Comparison of ENCODE assay signal across 14 cellular contexts in the genomic region with DNA sequence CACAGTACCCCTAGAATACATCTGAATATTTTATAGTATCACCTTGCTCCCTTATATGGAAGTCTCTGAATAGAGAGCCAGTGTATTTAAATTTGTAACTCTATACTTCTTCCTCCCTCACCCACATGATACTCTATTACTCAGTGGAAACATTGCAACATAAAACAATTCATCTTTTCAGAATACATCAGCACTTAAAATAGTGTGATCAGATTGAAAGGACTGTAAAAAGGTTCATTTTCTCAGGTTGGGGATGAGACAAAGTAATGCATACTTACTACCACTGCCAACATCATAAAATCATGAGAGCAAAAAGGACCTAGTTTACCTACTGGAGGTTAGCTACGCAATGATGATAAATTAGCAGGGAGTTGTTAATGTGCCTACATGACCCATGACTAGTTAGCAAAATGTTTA. TPM values are rescaled to one million over a fixed set of nuclear protein-coding genes. Genes with fewer than 3 reads are reported as not detected.
DNase-seq lines count a peak whose midpoint lies in the region; ATAC-seq and TF ChIP-seq lines count a peak whose summit lies in the region.
"Had no signal": no experiment of that assay in that cellular context is flagged by ENCODE, and none has a peak within 500 bp of the region (broad histone marks: within the 10 kb centered on the region; RNA-seq: fewer than 3 reads in every experiment).

No MANE protein-coding gene starts in this region.

- no peaks in the 10 kb centered on the region for H3K9me3 ChIP-seq in GM23248 (ENCODE audit: low read depth)
- H3K9me3 ChIP-seq in parathyroid adenoma (ENCODE audit: control insufficient read depth, low read length), result no peaks in the 10 kb centered on the region
- H3K9me3 ChIP-seq in testis, result no peaks in the 10 kb centered on the region
- H3K9me3 ChIP-seq: Peyer's patch had no signal

- H3K4me2 ChIP-seq in GM23248 (ENCODE audit: unreplicated experiment) (no peak overlapping the region), parathyroid adenoma (ENCODE audit: low read length) (no peak overlapping the region)

- H3K9ac ChIP-seq in GM23248, result no peak overlapping the region
- no peak overlapping the region for H3K9ac ChIP-seq in parathyroid adenoma

- no peaks in the 10 kb centered on the region for H3K36me3 ChIP-seq in GM23248 (ENCODE audit: low read depth)
- H3K36me3 ChIP-seq in parathyroid adenoma (ENCODE audit: control insufficient read depth, insufficient read depth, low read length), result no peaks in the 10 kb centered on the region
- H3K36me3 ChIP-seq in testis (ENCODE audit: low read depth, missing control alignments), result no peaks in the 10 kb centered on the region
- H3K36me3 ChIP-seq: Peyer's patch had no signal

- WGBS in GM23248 (ENCODE audit: low coverage in 1 of 2, low lambda C conversion rate in 2 of 2, missing lambda C conversion rate in 2 of 2), 2 experiments, result 95 to 100% methylated on average over 1 of the region's 1 CpG
- WGBS in testis, 2 donors, result 84 to 91% methylated on average over 1 of the region's 1 CpG

- H3K27ac ChIP-seq in GM23248, result 0 out of 2 replicates have a peak overlapping the region, but pooled peaks have one; percentile 2
- peak overlapping the region; percentile 83 for H3K27ac ChIP-seq in epithelial cell of prostate
- peak overlapping the region; percentile 5 for H3K27ac ChIP-seq in parathyroid adenoma
- no peak overlapping the region for H3K27ac ChIP-seq in testis
- H3K27ac ChIP-seq: Peyer's patch had no signal

- H3F3A ChIP-seq in GM23248 (ENCODE audit: insufficient read depth), result peaks cover 23% of the 10 kb centered on the region

- DNase-seq in GM23248, result peak; percentile 76
- peak; percentile 45 for DNase-seq in NCI-H774 (lab: John Stamatoyannopoulos, UW)
- peak; percentile 81 for DNase-seq in epithelial cell of prostate (ENCODE audit: low read depth, low spot score)
- no peak for DNase-seq in testis
- DNase-seq in epidermal melanocyte (ENCODE audit: insufficient read length, low spot score), result no peak
- no peak for DNase-seq in NCI-H146 (lab: John Stamatoyannopoulos, UW)
- DNase-seq: activated CD8-positive, alpha-beta T cell treated with anti-CD3 and anti-CD28 coated beads for 36 hours; activated naive CD4-positive, alpha-beta T cell; CD4-positive, CD25-positive, alpha-beta regulatory T cell; naive thymus-derived CD4-positive, alpha-beta T cell; NCI-H2227 treated with DMSO at 0.1 percent for 48 hours had no signal

- H3K4me1 ChIP-seq in GM23248 (ENCODE audit: insufficient read depth) (peaks cover 27% of the 10 kb centered on the region), parathyroid adenoma (peaks cover 15% of the 10 kb centered on the region), testis (no peaks in the 10 kb centered on the region)
- H3K4me1 ChIP-seq: Peyer's patch had no signal

- no peaks in the 10 kb centered on the region for H3K9me2 ChIP-seq in GM23248 (ENCODE audit: insufficient read depth)

- in situ Hi-C loops in GM23248 (cut with MboI), result no loop called here

- no peak overlapping the region for H3K4me3 ChIP-seq in GM23248
- H3K4me3 ChIP-seq in parathyroid adenoma (ENCODE audit: low read depth, low read length), result no peak overlapping the region
- H3K4me3 ChIP-seq in testis, result no peak overlapping the region
- H3K4me3 ChIP-seq: Peyer's patch had no signal

- no peak for TF ChIP-seq POLR2A in testis (IDR thresholded peaks at IDR 0.05)

- no peaks in the 10 kb centered on the region for H3K79me2 ChIP-seq in GM23248 (ENCODE audit: insufficient read depth)
- no peaks in the 10 kb centered on the region for H3K79me2 ChIP-seq in parathyroid adenoma

- H4K20me1 ChIP-seq in GM23248 (ENCODE audit: insufficient read depth), result no peaks in the 10 kb centered on the region

- H2AFZ ChIP-seq in GM23248 (no peak overlapping the region), parathyroid adenoma (no peak overlapping the region)

- ATAC-seq in GM18517 (IDR thresholded peaks at IDR 0.05; ENCODE audit: unreplicated experiment), result no peak
- ATAC-seq: activated CD8-positive, alpha-beta T cell treated with anti-CD3 and anti-CD28 coated beads for 36 hours; naive thymus-derived CD4-positive, alpha-beta T cell had no signal

- H3K27me3 ChIP-seq in GM23248 (replicated peaks; ENCODE audit: insufficient read depth), result no peaks in the 10 kb centered on the region
- no peaks in the 10 kb centered on the region for H3K27me3 ChIP-seq in parathyroid adenoma (ENCODE audit: control insufficient read depth, insufficient read depth, low read length)
- no peaks in the 10 kb centered on the region for H3K27me3 ChIP-seq in testis
- H3K27me3 ChIP-seq: Peyer's patch had no signal

- TF ChIP-seq CTCF in parathyroid adenoma (IDR thresholded peaks at IDR 0.05) (no peak), testis (IDR thresholded peaks at IDR 0.05) (no peak)

- intact Hi-C loops in testis (cut with DNase I; ENCODE audit: low total_unique reads), result no loop called here

RNA-seq across cellular contexts. Expression of a gene that starts 13.8 kb away (rescaled TPM):
- 2.9 and 5.1 TPM in 2 replicates for total RNA-seq in GM23248 (2014; rRNA removed; shearing (Covaris generic))
- polyA plus RNA-seq in GM23248 (2016; fragmentation: Nextera tagmentation; extraction: Ambion mirVana) (3.3 and 3.9 TPM in 2 replicates), testis (ENCODE audit: insufficient read depth, low read depth, low replicate concordance) (2.0 TPM)
- total RNA-seq in testis, result 1 to 10 TPM; 1.3 to 1.4 TPM
- total RNA-seq: activated CD8-positive, alpha-beta T cell treated with anti-CD3 and anti-CD28 coated beads for 36 hours had no signal
- polyA plus RNA-seq: CD4-positive, CD25-positive, alpha-beta regulatory T cell had no signal

Comparison
In these comparisons a context has a peak if more than half of its experiments do, and no peak if none do; other contexts are left out.
1. DNase-seq: peak in GM23248 (single experiment), NCI-H774 (single experiment) and epithelial cell of prostate (single experiment); none in testis (single experiment), epidermal melanocyte (single experiment) and NCI-H146 (single experiment).
2. H3K27ac ChIP-seq: peak in GM23248 (single experiment), epithelial cell of prostate (single experiment) and parathyroid adenoma (single experiment); none in testis (0 of 2).